In the genomic region with DNA sequence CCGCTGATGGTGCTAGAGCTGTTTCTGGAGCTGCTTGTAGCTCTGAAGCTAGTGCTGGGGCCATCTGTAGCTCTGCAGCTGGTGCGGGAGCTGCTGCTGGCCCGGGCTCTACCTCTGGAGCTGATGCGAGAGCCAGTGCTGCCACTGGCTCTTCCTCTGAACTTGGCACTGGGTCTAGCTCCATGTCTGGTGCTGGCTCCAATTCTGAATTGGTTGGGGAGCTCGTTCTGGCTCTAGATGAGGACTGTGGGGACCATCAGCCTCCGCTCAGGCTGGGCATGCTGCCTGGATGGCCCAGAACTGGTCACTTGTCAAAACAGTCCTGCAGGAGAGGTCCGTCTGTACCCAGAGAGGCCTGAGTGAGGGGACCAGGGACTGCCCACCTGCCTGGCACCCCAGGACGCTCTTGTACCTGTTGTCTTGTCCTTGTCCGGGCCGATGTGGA, we compare ENCODE assay signal across 16 cellular contexts. TPM values are rescaled to one million over a fixed set of nuclear protein-coding genes. Genes with fewer than 3 reads are reported as not detected.
DNase-seq lines count a peak whose midpoint lies in the region; ATAC-seq and TF ChIP-seq lines count a peak whose summit lies in the region.
"Had no signal": no experiment of that assay in that cellular context is flagged by ENCODE, and none has a peak within 500 bp of the region (broad histone marks: within the 10 kb centered on the region; RNA-seq: fewer than 3 reads in every experiment).

No MANE protein-coding gene starts in this region.

- peak; percentile 24 for DNase-seq in D341Med (ENCODE audit: low spot score)
- DNase-seq in iPS-NIHi7 (ENCODE audit: extremely low spot score): peak; percentile 6
- DNase-seq in osteoblast (ENCODE audit: insufficient read length, low spot score, missing footprints): peak; percentile 51
- DNase-seq in thyroid gland: peak; percentile 22 to 33
- DNase-seq in activated CD8-positive, alpha-beta T cell treated with anti-CD3 and anti-CD28 coated beads for 36 hours: no peak
- DNase-seq in NCI-H524 (lab: John Stamatoyannopoulos, UW): no peak
- DNase-seq: C1 segment of cervical spinal cord; CD4-positive, alpha-beta T cell; GF-D8; HCEC 1CT; HFFc6 had no signal

- H3K4me3 ChIP-seq in osteoblast (ENCODE audit: insufficient read depth, low read length): no peak overlapping the region
- no peak overlapping the region for H3K4me3 ChIP-seq in thyroid gland (replicated peaks in 1 of 3)

- POLR2A ChIA-PET in activated CD8-positive, alpha-beta T cell treated with anti-CD3 and anti-CD28 coated beads for 36 hours (lab: Charles Lee): no interaction called here

- peaks cover 22% of the 10 kb centered on the region for H3K27me3 ChIP-seq in osteoblast (ENCODE audit: insufficient read depth, low read length)
- H3K27me3 ChIP-seq in thyroid gland: no peaks in the 10 kb centered on the region

- TF ChIP-seq CTCF in osteoblast (IDR thresholded peaks at IDR 0.05; ENCODE audit: extremely low read depth, low read depth, low read length) (no peak), thyroid gland (IDR thresholded peaks at IDR 0.05) (no peak)
- TF ChIP-seq CTCF in activated CD8-positive, alpha-beta T cell treated with anti-CD3 and anti-CD28 coated beads for 36 hours (IDR thresholded peaks at IDR 0.05): no peak

- no peak overlapping the region for H2AFZ ChIP-seq in osteoblast (ENCODE audit: low read length)

- no peak for TF ChIP-seq POLR2A in thyroid gland (IDR thresholded peaks at IDR 0.05)

- 0 to 70% methylated on average over 1 to 8 of the region's 10 CpGs for WGBS in thyroid gland, 2 donors

- H3K36me3 ChIP-seq in osteoblast (ENCODE audit: insufficient read depth, low read length): no peaks in the 10 kb centered on the region
- no peaks in the 10 kb centered on the region for H3K36me3 ChIP-seq in thyroid gland

- H3K27ac Mint-ChIP-seq in activated CD8-positive, alpha-beta T cell treated with anti-CD3 and anti-CD28 coated beads for 36 hours: no peak overlapping the region
- H3K27ac Mint-ChIP-seq: B cell; CD4-positive, alpha-beta T cell; HFFc6 had no signal

- H3K4me2 ChIP-seq in osteoblast (ENCODE audit: insufficient read depth, low read length): no peak overlapping the region

- no peaks in the 10 kb centered on the region for H3K79me2 ChIP-seq in osteoblast (ENCODE audit: insufficient read depth, low read length)

- intact Hi-C loops in thyroid gland (cut with DNase I): loop anchor here (5.0 kb wide), 4 partner anchors 70 to 300 kb away; a partner anchor contains a TSS
- intact Hi-C loops in activated CD8-positive, alpha-beta T cell treated with anti-CD3 and anti-CD28 coated beads for 36 hours (cut with micrococcal nuclease): loop anchor here (5.0 to 10.0 kb wide), 3 partner anchors 140 to 297 kb away; no protein-coding TSS in a partner anchor

- peaks cover 16% of the 10 kb centered on the region for H3K4me1 Mint-ChIP-seq in activated CD8-positive, alpha-beta T cell treated with anti-CD3 and anti-CD28 coated beads for 36 hours (ENCODE audit: low read depth)

- H3K9me3 ChIP-seq in osteoblast (ENCODE audit: low read depth, low read length) (no peaks in the 10 kb centered on the region), thyroid gland (no peaks in the 10 kb centered on the region)

- no peak overlapping the region for H3K4me3 Mint-ChIP-seq in activated CD8-positive, alpha-beta T cell treated with anti-CD3 and anti-CD28 coated beads for 36 hours
- H3K4me3 Mint-ChIP-seq: B cell; CD4-positive, alpha-beta T cell; HFFc6 had no signal

- CTCF ChIA-PET in activated CD8-positive, alpha-beta T cell treated with anti-CD3 and anti-CD28 coated beads for 36 hours (lab: Charles Lee): interaction anchor here (0.8 to 4.4 kb wide), 12 partner anchors 8 to 298 kb away, joined by 3 to 33 read pairs (median 11); no protein-coding TSS in a partner anchor

- peaks cover 29% of the 10 kb centered on the region for H3K27me3 Mint-ChIP-seq in activated CD8-positive, alpha-beta T cell treated with anti-CD3 and anti-CD28 coated beads for 36 hours

- H3K36me3 Mint-ChIP-seq in activated CD8-positive, alpha-beta T cell treated with anti-CD3 and anti-CD28 coated beads for 36 hours (ENCODE audit: low read depth): no peaks in the 10 kb centered on the region

- no peak for ATAC-seq in activated CD8-positive, alpha-beta T cell treated with anti-CD3 and anti-CD28 coated beads for 36 hours
- no peak for ATAC-seq in GM21786 (IDR thresholded peaks at IDR 0.05; ENCODE audit: unreplicated experiment)

- H4K20me1 ChIP-seq in osteoblast (ENCODE audit: insufficient read depth, low read length): no peaks in the 10 kb centered on the region

- no peaks in the 10 kb centered on the region for H3K9me3 Mint-ChIP-seq in activated CD8-positive, alpha-beta T cell treated with anti-CD3 and anti-CD28 coated beads for 36 hours
- H3K9me3 Mint-ChIP-seq: CD4-positive, alpha-beta T cell; HFFc6 had no signal

- no peak overlapping the region for H3K27ac ChIP-seq in osteoblast (ENCODE audit: low read depth, low read length)
- H3K27ac ChIP-seq in thyroid gland: no peak overlapping the region
- H3K27ac ChIP-seq: HL-60 had no signal

- H3K4me1 ChIP-seq in osteoblast (ENCODE audit: insufficient read depth, low read length) (no peaks in the 10 kb centered on the region), thyroid gland (peaks cover 3 to 17% of the 10 kb centered on the region in 2 donors)

RNA-seq across cellular contexts. Expression of a gene that starts 21.5 kb away (rescaled TPM):
- not detected in 2 replicates for total RNA-seq in osteoblast
- not detected for total RNA-seq in thyroid gland
- not detected for total RNA-seq in activated CD8-positive, alpha-beta T cell treated with anti-CD3 and anti-CD28 coated beads for 36 hours
- total RNA-seq: B cell; Calu3; CD4-positive, alpha-beta T cell; H4; HFFc6 had no signal

RNA-seq across cellular contexts. Expression of a gene that starts 23.9 kb away (rescaled TPM):
- total RNA-seq in osteoblast: 3.3 and 3.8 TPM in 2 replicates
- total RNA-seq in thyroid gland: 10 to 100 TPM; 21.4 to 45.0 (median 25.1) TPM
- 1 to 10 TPM; 3.6 to 4.1 TPM for total RNA-seq in activated CD8-positive, alpha-beta T cell treated with anti-CD3 and anti-CD28 coated beads for 36 hours
- total RNA-seq: Calu3, H4 had no signal

Comparison
In these comparisons a context has a peak if more than half of its experiments do, and no peak if none do; other contexts are left out.
1. DNase-seq: peak in D341Med (single experiment), iPS-NIHi7 (single experiment), osteoblast (single experiment) and thyroid gland (2 of 2); none in activated CD8-positive, alpha-beta T cell treated with anti-CD3 and anti-CD28 coated beads for 36 hours (single experiment) and NCI-H524 (0 of 2).